Comparison of ENCODE assay signal across 32 cellular contexts in the genomic region with DNA sequence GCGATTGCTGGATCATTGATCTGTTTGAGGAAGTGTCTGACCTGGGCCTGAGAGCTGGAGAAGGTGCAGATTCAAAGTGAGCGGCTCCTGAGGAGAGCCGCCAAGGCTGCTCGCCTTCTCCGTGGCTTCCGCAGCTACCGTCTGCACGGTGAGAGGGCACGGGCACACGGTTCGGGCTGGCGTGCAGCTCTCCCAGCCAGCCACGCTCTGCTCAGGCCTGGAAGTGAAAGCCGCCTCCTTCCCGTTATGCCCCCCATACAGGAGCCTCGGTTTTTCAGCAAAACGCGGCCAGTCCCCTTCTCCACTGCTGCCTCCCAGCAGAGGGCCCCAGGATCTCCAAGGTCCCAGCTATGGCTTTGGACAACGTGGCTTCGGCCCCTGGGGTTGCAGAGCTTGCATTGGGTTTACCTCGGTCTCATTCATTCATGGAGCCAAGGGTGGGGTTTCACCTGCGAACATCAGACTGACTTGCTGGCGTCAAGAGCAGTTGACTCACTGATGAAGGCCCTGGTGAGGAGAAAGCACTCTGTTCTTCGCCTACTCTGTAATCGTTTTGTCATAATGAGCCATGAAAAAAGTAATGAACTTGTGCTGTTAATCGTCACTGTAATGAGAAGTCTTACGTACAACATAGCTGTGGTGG. TPM values are rescaled to one million over a fixed set of nuclear protein-coding genes. Genes with fewer than 3 reads are reported as not detected.
"Had no signal": no experiment of that assay in that cellular context is flagged by ENCODE, and none has a peak within 500 bp of the region (broad histone marks: within the 10 kb centered on the region; RNA-seq: fewer than 3 reads in every experiment).

No MANE protein-coding gene starts in this region.

- H3K9me3 Mint-ChIP-seq: activated CD4-positive, alpha-beta memory T cell treated with anti-CD3 and anti-CD28 coated beads for 36 hours; activated CD4-positive, alpha-beta T cell treated with anti-CD3 and anti-CD28 coated beads, Interleukin-2, amount 10 ng/mL, durations not matched to agents 24 days and 14 days; activated naive CD4-positive, alpha-beta T cell treated with anti-CD3 and anti-CD28 coated beads, Interleukin-2, amount 50 U/mL, for 24 hours; activated naive CD8-positive, alpha-beta T cell treated with anti-CD3 and anti-CD28 coated beads, Interleukin-2, amount 50 U/mL, for 24 hours; mesothelial cell of epicardium; naive B cell; nephron progenitor cell; stimulated activated naive B cell treated with anti-CD40 and anti-IgM and Interleukin-4, amounts not matched to agents 10 μg/mL and 1 μg/mL and 100 μg/mL, for 72 hours had no signal

- H3K4me3 Mint-ChIP-seq: activated CD4-positive, alpha-beta memory T cell treated with anti-CD3 and anti-CD28 coated beads for 36 hours; activated CD4-positive, alpha-beta T cell treated with anti-CD3 and anti-CD28 coated beads, Interleukin-2, amount 10 ng/mL, durations not matched to agents 24 days and 14 days; activated naive CD4-positive, alpha-beta T cell treated with anti-CD3 and anti-CD28 coated beads, Interleukin-2, amount 50 U/mL, for 24 hours; activated naive CD8-positive, alpha-beta T cell treated with anti-CD3 and anti-CD28 coated beads, Interleukin-2, amount 50 U/mL, for 24 hours; mesothelial cell of epicardium; nephron progenitor cell; stimulated activated naive B cell treated with anti-CD40 and anti-IgM and Interleukin-4, amounts not matched to agents 10 μg/mL and 1 μg/mL and 100 μg/mL, for 72 hours had no signal

- H3K27me3 ChIP-seq: breast epithelium, gastrocnemius medialis, pancreas, stomach, thyroid gland, upper lobe of left lung had no signal

- H3K27ac ChIP-seq: breast epithelium, gastrocnemius medialis, pancreas, psoas muscle, stomach, thyroid gland, upper lobe of left lung, VCaP had no signal

- H3K4me1 Mint-ChIP-seq: activated naive CD8-positive, alpha-beta T cell treated with anti-CD3 and anti-CD28 coated beads, Interleukin-2, amount 50 U/mL, for 24 hours; mesothelial cell of epicardium; stimulated activated naive B cell treated with anti-CD40 and anti-IgM and Interleukin-4, amounts not matched to agents 10 μg/mL and 1 μg/mL and 100 μg/mL, for 72 hours had no signal

- FAIRE-seq: endometrium, islet of Langerhans, pancreas, TTC549 had no signal

- DNase-seq: activated CD4-positive, alpha-beta memory T cell treated with anti-CD3 and anti-CD28 coated beads for 36 hours; activated CD4-positive, alpha-beta T cell treated with anti-CD3 and anti-CD28 coated beads, Interleukin-2, amount 10 ng/mL, durations not matched to agents 24 days and 14 days; activated CD4-positive, CD25-positive, alpha-beta regulatory T cell treated with anti-CD3 and anti-CD28 coated beads, Interleukin-2, amount 50 U/mL, for 72 hours; activated CD8-positive, alpha-beta memory T cell treated with anti-CD3 and anti-CD28 coated beads, Interleukin-2, amount 50 U/mL, for 4 hours; activated naive CD8-positive, alpha-beta T cell treated with anti-CD3 and anti-CD28 coated beads, Interleukin-2, amount 50 U/mL, for 24 hours; activated T-cell treated with anti-CD3 and anti-CD28 coated beads, Interleukin-2, amount 50 U/mL, for 1 hour; central memory CD4-positive, alpha-beta T cell; dermis blood vessel endothelial cell; effector CD4-positive, alpha-beta T cell; gastrocnemius medialis; glutamatergic neuron; left cardiac atrium; left ventricle myocardium superior; naive B cell; nephron progenitor cell; psoas muscle; stimulated activated CD4-positive, alpha-beta T cell treated with anti-CD3 and anti-CD28 coated beads, Interleukin-15, amount 100 ng/mL, for 24 hours; stimulated activated CD4-positive, alpha-beta T cell treated with anti-CD3 and anti-CD28 coated beads, Interleukin-2, amount 100 ng/mL, for 24 hours; stimulated activated naive B cell treated with anti-CD40 and anti-IgM and Interleukin-4, amounts not matched to agents 10 μg/mL and 1 μg/mL and 100 μg/mL, for 72 hours; stomach; T-helper 9 cell; thyroid gland; upper lobe of left lung had no signal

- H3K4me1 ChIP-seq: breast epithelium, gastrocnemius medialis, pancreas, psoas muscle, stomach, thyroid gland, upper lobe of left lung had no signal

- ATAC-seq: activated naive CD8-positive, alpha-beta T cell treated with anti-CD3 and anti-CD28 coated beads, Interleukin-2, amount 50 U/mL, for 24 hours; gastrocnemius medialis; left cardiac atrium; left ventricle myocardium superior; pancreas; psoas muscle; stimulated activated naive B cell treated with anti-CD40 and anti-IgM and Interleukin-4, amounts not matched to agents 10 μg/mL and 1 μg/mL and 100 μg/mL, for 72 hours had no signal

- H3K27me3 Mint-ChIP-seq: activated CD4-positive, alpha-beta memory T cell treated with anti-CD3 and anti-CD28 coated beads for 36 hours; activated CD4-positive, alpha-beta T cell treated with anti-CD3 and anti-CD28 coated beads, Interleukin-2, amount 10 ng/mL, durations not matched to agents 24 days and 14 days; activated naive CD4-positive, alpha-beta T cell treated with anti-CD3 and anti-CD28 coated beads, Interleukin-2, amount 50 U/mL, for 24 hours; activated naive CD8-positive, alpha-beta T cell treated with anti-CD3 and anti-CD28 coated beads, Interleukin-2, amount 50 U/mL, for 24 hours; naive B cell; stimulated activated naive B cell treated with anti-CD40 and anti-IgM and Interleukin-4, amounts not matched to agents 10 μg/mL and 1 μg/mL and 100 μg/mL, for 72 hours had no signal

- H3K9me3 ChIP-seq: breast epithelium, gastrocnemius medialis, pancreas, psoas muscle, stomach, thyroid gland, upper lobe of left lung had no signal

- H3K4me2 ChIP-seq: smooth muscle cell had no signal

- H3K4me3 ChIP-seq: breast epithelium, gastrocnemius medialis, pancreas, psoas muscle, smooth muscle cell, stomach, thyroid gland, upper lobe of left lung had no signal

- H3K27ac Mint-ChIP-seq: activated CD4-positive, alpha-beta memory T cell treated with anti-CD3 and anti-CD28 coated beads for 36 hours; activated CD4-positive, alpha-beta T cell treated with anti-CD3 and anti-CD28 coated beads, Interleukin-2, amount 10 ng/mL, durations not matched to agents 24 days and 14 days; activated naive CD4-positive, alpha-beta T cell treated with anti-CD3 and anti-CD28 coated beads, Interleukin-2, amount 50 U/mL, for 24 hours; mesothelial cell of epicardium; naive B cell; stimulated activated naive B cell treated with anti-CD40 and anti-IgM and Interleukin-4, amounts not matched to agents 10 μg/mL and 1 μg/mL and 100 μg/mL, for 72 hours had no signal

- H3K36me3 ChIP-seq: breast epithelium had no signal

RNA-seq across cellular contexts. Expression of gene HSF2BP, which starts 35.3 kb away (rescaled TPM):
- total RNA-seq: left ventricle myocardium superior had no signal
